8 cellular contexts compared by ENCODE assay signal in genomic region chr4:75939890-75940691, GRCh38. TPM values are rescaled to one million over a fixed set of nuclear protein-coding genes. Genes with fewer than 3 reads are reported as not detected.
A peak's percentile ranks its signal among the peaks of the same experiment; 100 is the strongest.
DNase-seq lines count a peak whose midpoint lies in the region; ATAC-seq, FAIRE-seq and TF ChIP-seq lines count a peak whose summit lies in the region.

No MANE protein-coding gene starts in this region.

- H3K4me1 Mint-ChIP-seq in CD14-positive monocyte = peaks cover 42% of the 10 kb centered on the region

- peaks cover 30 to 46% of the 10 kb centered on the region in 2 donors for H3K36me3 Mint-ChIP-seq in CD14-positive monocyte

- H3K9me3 Mint-ChIP-seq in CD14-positive monocyte = no peaks in the 10 kb centered on the region

- POLR2A ChIA-PET in RWPE1 (lab: Yijun Ruan, JAX; ENCODE audit: low non-redundant PET) = interaction anchor here (0.6 kb wide), 1 partner anchor 22 kb away, joined by 3 read pairs; no protein-coding TSS in a partner anchor

- no peak for FAIRE-seq in frontal cortex (lab: Jason Lieb, UNC)

- peaks cover 9 to 13% of the 10 kb centered on the region in 2 experiments for H3K4me1 ChIP-seq in neutrophil (ENCODE audit: control insufficient read depth in 1 of 2, insufficient read depth in 1 of 2, low read depth in 1 of 2, low read length in 1 of 2)

- H3K27ac Mint-ChIP-seq in CD14-positive monocyte = peak overlapping the region; percentile 93 to 99 (median 96)

- H3K27me3 Mint-ChIP-seq in CD14-positive monocyte (ENCODE audit: low read depth in 3 of 3) = no peaks in the 10 kb centered on the region

- peak overlapping the region; percentile 98 to 99 for H3K4me3 Mint-ChIP-seq in CD14-positive monocyte

- ATAC-seq in GM19035 (IDR thresholded peaks at IDR 0.05; ENCODE audit: unreplicated experiment) (peak; percentile 62), HG03342 (IDR thresholded peaks at IDR 0.05; ENCODE audit: unreplicated experiment) (peak; percentile 56)

- H3K27me3 ChIP-seq in neutrophil = peaks cover 37% of the 10 kb centered on the region

- H3K9me3 ChIP-seq in neutrophil = no peaks in the 10 kb centered on the region

- intact Hi-C loops in CD14-positive monocyte (cut with micrococcal nuclease) = loop anchor here in 1 of 2 donors (5.0 kb wide), 1 partner anchor 43 kb away; no protein-coding TSS in a partner anchor

- DNase-seq in CD14-positive monocyte (ENCODE audit: low spot score) (peak; percentile 67), RWPE1 (ENCODE audit: low spot score) (peak; percentile 78), frontal cortex (ENCODE audit: low spot score in 2 of 2) (peak; percentile 68 to 72), superior temporal gyrus (ENCODE audit: extremely low spot score) (peak; percentile 34)
- peak; percentile 58 for DNase-seq in activated gamma-delta T cell treated with anti-CD3 and anti-CD28 coated beads, Interleukin-2, amount 50 U/mL, for 16 hours (ENCODE audit: low read depth)

- CTCF ChIA-PET in RWPE1 (lab: Yijun Ruan, JAX) = interaction anchor here (0.6 to 3.3 kb wide), 4 partner anchors 24 to 241 kb away, joined by 3 to 11 read pairs (median 4); no protein-coding TSS in a partner anchor

- TF ChIP-seq CTCF in CD14-positive monocyte (IDR thresholded peaks at IDR 0.05) = no peak
- TF ChIP-seq CTCF in RWPE1 (conservative IDR thresholded peaks at IDR 0.05; ENCODE audit: low read depth) = no peak
- no peak for TF ChIP-seq CTCF in neutrophil (IDR thresholded peaks at IDR 0.05)

- H3K27ac ChIP-seq in RWPE1 (peak overlapping the region; percentile 75), neutrophil (peak overlapping the region; percentile 67)

- peak overlapping the region; percentile 81 to 90 for H3K4me3 ChIP-seq in neutrophil (ENCODE audit: low read depth in 1 of 2, low read length in 1 of 2)

- no peaks in the 10 kb centered on the region for H3K36me3 ChIP-seq in neutrophil

RNA-seq across cellular contexts. Expression of gene NAAA, which starts 0.7 kb away (rescaled TPM):
- 100 to 1,000 TPM; 170 to 231 TPM for polyA plus RNA-seq in CD14-positive monocyte
- 16.7 TPM for total RNA-seq in frontal cortex

RNA-seq across cellular contexts. Expression of gene PPEF2, which starts 37.8 kb away (rescaled TPM):
- not detected for polyA plus RNA-seq in CD14-positive monocyte
- total RNA-seq in frontal cortex = under 0.01 TPM

RNA-seq across cellular contexts. Expression of gene SDAD1, which starts 50.7 kb away (rescaled TPM):
- polyA plus RNA-seq in CD14-positive monocyte = 10 to 100 TPM; 20.7 to 38.1 TPM
- 39.5 TPM for total RNA-seq in frontal cortex

Comparison
In these comparisons a context has a peak if more than half of its experiments do, and no peak if none do; other contexts are left out.
1. Peak in every context shown above with its lines: DNase-seq, ATAC-seq, H3K4me3 ChIP-seq and H3K27ac ChIP-seq.